9 cellular contexts compared by ENCODE assay signal in the genomic region with DNA sequence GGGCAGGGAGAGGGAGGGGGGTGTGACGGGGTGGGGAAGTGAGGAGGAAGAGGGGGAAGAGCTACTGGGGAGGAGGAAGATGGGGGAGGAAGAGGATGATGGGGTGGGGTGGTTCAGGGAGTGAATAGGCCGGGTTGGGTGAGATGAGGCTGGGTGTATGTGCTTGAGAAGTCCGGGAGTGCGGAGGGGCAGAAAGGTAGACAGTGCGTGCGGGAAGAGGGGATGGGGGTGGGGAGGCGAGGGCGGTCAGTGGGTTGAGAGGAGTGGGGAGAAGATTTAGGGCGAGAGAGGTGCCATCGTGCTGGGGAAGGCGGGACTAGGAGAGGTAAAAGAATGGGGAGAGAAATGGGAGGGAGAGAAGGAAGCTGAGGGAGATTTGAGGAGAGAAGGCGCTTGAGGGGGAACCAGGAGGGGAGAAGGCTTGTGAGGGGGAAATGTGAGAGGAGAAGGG. TPM values are rescaled to one million over a fixed set of nuclear protein-coding genes. Genes with fewer than 3 reads are reported as not detected.
DNase-seq lines count a peak whose midpoint lies in the region; ATAC-seq, FAIRE-seq and TF ChIP-seq lines count a peak whose summit lies in the region.
"Had no signal": no experiment of that assay in that cellular context is flagged by ENCODE, and none has a peak within 500 bp of the region (broad histone marks: within the 10 kb centered on the region; RNA-seq: fewer than 3 reads in every experiment).

No MANE protein-coding gene starts in this region.

- H3K27ac ChIP-seq in right atrium auricular region (peak overlapping the region; percentile 49 to 78), rectal smooth muscle tissue (ENCODE audit: low read depth, low read length) (peak overlapping the region; percentile 20)
- H3K27ac ChIP-seq: HL-60 had no signal

- ATAC-seq in activated naive CD8-positive, alpha-beta T cell treated with anti-CD3 and anti-CD28 coated beads, Interleukin-2, amount 10 ng/mL, durations not matched to agents 7 days and 5 days (ENCODE audit: low read depth): no peak
- no peak for ATAC-seq in GM18502 (IDR thresholded peaks at IDR 0.05; ENCODE audit: poor library complexity, unreplicated experiment)

- no peak for TF ChIP-seq POLR2A in GM12892 (IDR thresholded peaks at IDR 0.05; ENCODE audit: low read depth, low read length)

- H3K27me3 ChIP-seq in right atrium auricular region (no peaks in the 10 kb centered on the region), rectal smooth muscle tissue (ENCODE audit: control insufficient read depth, insufficient read depth, low read length) (no peaks in the 10 kb centered on the region)

- peak overlapping the region; percentile 17 for H3K9ac ChIP-seq in rectal smooth muscle tissue (ENCODE audit: low read length)

- FAIRE-seq in GM12892 (lab: Jason Lieb, UNC): no peak

- H3K9me3 ChIP-seq in right atrium auricular region: peaks cover 0 to 10% of the 10 kb centered on the region in 2 donors

- DNase-seq in EL (peak; percentile 6), right atrium auricular region (ENCODE audit: low spot score) (no peak), SHP77 treated with DMSO at 0.1 percent for 48 hours (lab: John Stamatoyannopoulos, UW) (no peak), GM12892 (ENCODE audit: insufficient read length) (no peak)
- DNase-seq in activated naive CD8-positive, alpha-beta T cell treated with anti-CD3 and anti-CD28 coated beads, Interleukin-2, amount 10 ng/mL, durations not matched to agents 7 days and 5 days: no peak
- DNase-seq in activated effector memory CD4-positive, alpha-beta T cell treated with Interleukin-2 at 50 U/mL for 16 hours: no peak

- no peaks in the 10 kb centered on the region for H3K36me3 ChIP-seq in right atrium auricular region
- no peaks in the 10 kb centered on the region for H3K36me3 ChIP-seq in rectal smooth muscle tissue (ENCODE audit: control insufficient read depth, insufficient read depth, low read length)

- peak overlapping the region; percentile 18 to 43 for H3K4me3 ChIP-seq in right atrium auricular region
- peak overlapping the region; percentile 62 for H3K4me3 ChIP-seq in rectal smooth muscle tissue (ENCODE audit: low read length)

- peaks cover 15% of the 10 kb centered on the region for H3K4me1 Mint-ChIP-seq in activated naive CD8-positive, alpha-beta T cell treated with anti-CD3 and anti-CD28 coated beads, Interleukin-2, amount 10 ng/mL, durations not matched to agents 7 days and 5 days

- H3K27ac Mint-ChIP-seq in activated naive CD8-positive, alpha-beta T cell treated with anti-CD3 and anti-CD28 coated beads, Interleukin-2, amount 10 ng/mL, durations not matched to agents 7 days and 5 days: peak overlapping the region; percentile 34

- H3K4me1 ChIP-seq in right atrium auricular region (peaks cover 0 to 12% of the 10 kb centered on the region in 2 donors), rectal smooth muscle tissue (ENCODE audit: control insufficient read depth, insufficient read depth, low read length) (no peaks in the 10 kb centered on the region)

- POLR2A ChIA-PET in activated naive CD8-positive, alpha-beta T cell treated with anti-CD3 and anti-CD28 coated beads, Interleukin-2, amount 10 ng/mL, durations not matched to agents 7 days and 5 days (lab: Charles Lee): no interaction called here

- H3K4me3 Mint-ChIP-seq in activated naive CD8-positive, alpha-beta T cell treated with anti-CD3 and anti-CD28 coated beads, Interleukin-2, amount 10 ng/mL, durations not matched to agents 7 days and 5 days: peak overlapping the region; percentile 60

- no peak for TF ChIP-seq CTCF in right atrium auricular region (IDR thresholded peaks at IDR 0.05)

- peaks cover 3% of the 10 kb centered on the region for H3K27me3 Mint-ChIP-seq in activated naive CD8-positive, alpha-beta T cell treated with anti-CD3 and anti-CD28 coated beads, Interleukin-2, amount 10 ng/mL, durations not matched to agents 7 days and 5 days

- no peaks in the 10 kb centered on the region for H3K36me3 Mint-ChIP-seq in activated naive CD8-positive, alpha-beta T cell treated with anti-CD3 and anti-CD28 coated beads, Interleukin-2, amount 10 ng/mL, durations not matched to agents 7 days and 5 days

- H3K9me3 Mint-ChIP-seq in activated naive CD8-positive, alpha-beta T cell treated with anti-CD3 and anti-CD28 coated beads, Interleukin-2, amount 10 ng/mL, durations not matched to agents 7 days and 5 days: no peaks in the 10 kb centered on the region

RNA-seq across cellular contexts. Expression of a gene that starts 30.9 kb away (rescaled TPM):
- total RNA-seq in activated naive CD8-positive, alpha-beta T cell treated with anti-CD3 and anti-CD28 coated beads, Interleukin-2, amount 10 ng/mL, durations not matched to agents 7 days and 5 days: under 1 TPM; 0.67 to 0.79 TPM
- total RNA-seq in right atrium auricular region: 10 to 100 TPM; 16.2 to 22.5 TPM
- 2.1 TPM for polyA plus RNA-seq in GM12892 (2012; ENCODE audit: missing spikeins)

Comparison
In these comparisons a context has a peak if more than half of its experiments do, and no peak if none do; other contexts are left out.
1. RNA of a gene that starts 30.9 kb away (total RNA-seq): 16.2 to 22.5 TPM in right atrium auricular region; 0.67 to 0.79 TPM in activated naive CD8-positive, alpha-beta T cell treated with anti-CD3 and anti-CD28 coated beads, Interleukin-2, amount 10 ng/mL, durations not matched to agents 7 days and 5 days; every median in the first group is over 4 times any median in the second.